21 cellular contexts compared by ENCODE assay signal in genomic region chr2:160581035-160581434, GRCh38.
DNase-seq lines count a peak whose midpoint lies in the region; ATAC-seq, FAIRE-seq and TF ChIP-seq lines count a peak whose summit lies in the region.
"Had no signal": no experiment of that assay in that cellular context is flagged by ENCODE, and none has a peak within 500 bp of the region (broad histone marks: within the 10 kb centered on the region; RNA-seq: fewer than 3 reads in every experiment).

No MANE protein-coding gene starts in this region.

- no peaks in the 10 kb centered on the region for H3K27me3 ChIP-seq in parathyroid adenoma (ENCODE audit: control insufficient read depth, insufficient read depth, low read length)
- H3K27me3 ChIP-seq: vagina had no signal

- peak overlapping the region; percentile 61 for H2AFZ ChIP-seq in parathyroid adenoma

- H3K9me3 ChIP-seq in SK-N-MC (ENCODE audit: low read depth, low read length) = no peaks in the 10 kb centered on the region
- H3K9me3 ChIP-seq in parathyroid adenoma (ENCODE audit: control insufficient read depth, low read length) = no peaks in the 10 kb centered on the region
- H3K9me3 ChIP-seq: psoas muscle, vagina had no signal

- peaks cover 56% of the 10 kb centered on the region for H3K4me1 ChIP-seq in parathyroid adenoma

- no peaks in the 10 kb centered on the region for H3K79me2 ChIP-seq in parathyroid adenoma

- no peak for FAIRE-seq in HTR-8/SVneo (lab: Jason Lieb, UNC)

- ATAC-seq in GM19023 (IDR thresholded peaks at IDR 0.05; ENCODE audit: unreplicated experiment) (no peak), HG03139 (IDR thresholded peaks at IDR 0.05; ENCODE audit: unreplicated experiment) (no peak)
- ATAC-seq: psoas muscle had no signal

- H3K27ac ChIP-seq in SK-N-MC (peak overlapping the region; percentile 100), parathyroid adenoma (peak overlapping the region; percentile 90)
- H3K27ac ChIP-seq: psoas muscle, vagina had no signal

- peak; percentile 56 for DNase-seq in ELR (ENCODE audit: low read depth)
- DNase-seq in SK-N-MC (ENCODE audit: low read depth, low spot score) = no peak
- peak; percentile 15 to 41 for DNase-seq in foreskin fibroblast
- no peak for DNase-seq in HTR-8/SVneo (ENCODE audit: insufficient read length, low spot score)
- DNase-seq in GM10266 (ENCODE audit: extremely low spot score) = no peak
- DNase-seq: activated CD4-positive, alpha-beta T cell treated with anti-CD3 and anti-CD28 coated beads for 4 hours; activated effector memory CD4-positive, alpha-beta T cell treated with anti-CD3 and anti-CD28 coated beads, Interleukin-2, amount 50 U/mL, for 16 hours; amniotic stem cell; CD4-positive, alpha-beta T cell; effector memory CD4-positive, alpha-beta T cell; hippocampal formation; NCI-H1092; NCI-H2081; NCI-H524 treated with DMSO at 0.1 percent for 48 hours; nephron progenitor cell; psoas muscle; stimulated activated CD4-positive, alpha-beta T cell treated with anti-CD3 and anti-CD28 coated beads, Interleukin-4, amount 100 ng/mL, for 4 hours had no signal

- no peak overlapping the region for H3K4me2 ChIP-seq in parathyroid adenoma (ENCODE audit: low read length)

- TF ChIP-seq CTCF in foreskin fibroblast (IDR thresholded peaks at IDR 0.05; ENCODE audit: low read depth, low read length) (no peak), parathyroid adenoma (IDR thresholded peaks at IDR 0.05) (no peak), GM10266 (IDR thresholded peaks at IDR 0.05; ENCODE audit: control insufficient read depth, insufficient read depth, low read depth, missing control alignments) (no peak)

- no peaks in the 10 kb centered on the region for H3K36me3 ChIP-seq in SK-N-MC (ENCODE audit: insufficient read depth, low read length)
- no peaks in the 10 kb centered on the region for H3K36me3 ChIP-seq in parathyroid adenoma (ENCODE audit: control insufficient read depth, insufficient read depth, low read length)
- H3K36me3 ChIP-seq: vagina had no signal

- no peak overlapping the region for H3K9ac ChIP-seq in SK-N-MC (ENCODE audit: insufficient read length)
- no peak overlapping the region for H3K9ac ChIP-seq in parathyroid adenoma

- H3K4me3 ChIP-seq in SK-N-MC = no peak overlapping the region
- H3K4me3 ChIP-seq in foreskin fibroblast (ENCODE audit: low read depth in 1 of 2, low read length in 2 of 2) = no peak overlapping the region
- no peak overlapping the region for H3K4me3 ChIP-seq in parathyroid adenoma (ENCODE audit: low read depth, low read length)
- H3K4me3 ChIP-seq: psoas muscle, vagina had no signal

Comparison
In these comparisons a context has a peak if more than half of its experiments do, and no peak if none do; other contexts are left out.
1. DNase-seq: peak in ELR (single experiment) and foreskin fibroblast (2 of 2); none in SK-N-MC (single experiment), HTR-8/SVneo (single experiment) and GM10266 (single experiment).